13 cellular contexts compared by ENCODE assay signal in the genomic region with DNA sequence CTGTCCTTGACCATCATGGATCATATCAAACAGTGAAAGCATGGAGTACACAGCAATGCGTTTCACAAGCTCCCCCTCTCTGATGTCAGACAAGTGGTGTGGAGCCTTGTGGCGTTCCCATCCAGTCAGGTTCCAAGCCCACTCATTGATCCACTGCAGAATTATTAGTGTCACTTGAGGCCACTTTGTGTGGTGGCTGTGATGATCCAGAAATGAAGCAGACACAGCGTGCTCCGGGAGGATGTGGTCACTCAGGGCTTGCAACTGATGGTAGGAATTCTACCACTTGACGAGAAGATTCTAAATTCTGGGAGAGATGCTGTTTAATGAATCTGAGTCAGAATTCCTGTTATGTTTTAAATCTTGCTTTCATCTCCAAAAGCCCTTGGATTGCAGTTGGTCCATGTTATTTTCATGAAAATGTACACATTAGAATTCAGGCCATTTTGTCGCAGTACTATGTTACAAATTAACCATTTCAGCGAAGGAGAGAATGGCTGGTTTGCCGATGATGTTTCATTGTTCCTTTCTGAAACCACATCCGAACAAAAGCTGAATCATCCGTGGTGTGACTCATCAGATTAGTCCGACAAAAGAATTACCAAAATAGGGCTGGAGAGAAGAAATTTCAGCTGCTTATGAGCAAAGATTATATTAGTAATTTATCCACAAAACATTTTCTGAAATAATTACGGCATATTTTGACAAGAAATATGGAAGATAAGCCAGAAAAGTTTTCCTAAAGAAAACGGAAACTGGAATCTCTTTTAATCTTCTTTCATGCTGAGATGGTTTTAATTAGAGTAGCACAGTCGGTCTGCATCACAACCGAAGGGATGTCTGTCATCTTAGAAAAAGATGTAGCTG. TPM values are rescaled to one million over a fixed set of nuclear protein-coding genes. Genes with fewer than 3 reads are reported as not detected.
DNase-seq lines count a peak whose midpoint lies in the region; TF ChIP-seq lines count a peak whose summit lies in the region.
"Had no signal": no experiment of that assay in that cellular context is flagged by ENCODE, and none has a peak within 500 bp of the region (broad histone marks: within the 10 kb centered on the region; RNA-seq: fewer than 3 reads in every experiment).

No MANE protein-coding gene starts in this region.

- H3K27me3 ChIP-seq in AG04450 (ENCODE audit: control insufficient read depth, insufficient read depth, low read length) (no peaks in the 10 kb centered on the region), HUES6 (ENCODE audit: control insufficient read depth, insufficient read depth, low read length) (no peaks in the 10 kb centered on the region)

- POLR2A ChIA-PET in AG04450 (lab: Yijun Ruan, JAX) = no interaction called here

- no peaks in the 10 kb centered on the region for H3K9me3 Mint-ChIP-seq in activated T-helper 2 cell treated with anti-CD3 and anti-CD28 coated beads, Interferon-gamma antibody, Interleukin-2, Interleukin-4, amounts not matched to agents 10 μg/mL and 5 μg/mL and 100 μg/mL, durations not matched to agents 14 hours and 24 hours and 36 hours
- no peaks in the 10 kb centered on the region for H3K9me3 Mint-ChIP-seq in activated T-helper 1 cell treated with anti-CD3 and anti-CD28 coated beads, Interleukin-12 subunit alpha, Interleukin-12 subunit beta, Interleukin-2, Interleukin-4 antibody, amounts not matched to agents 30 ng/mL and 10 ng/mL and 1 ng/mL, durations not matched to agents 14 hours and 24 hours and 36 hours
- H3K9me3 Mint-ChIP-seq: CD4-positive, alpha-beta memory T cell; neural crest cell had no signal

- no peak overlapping the region for H3K4me3 Mint-ChIP-seq in activated T-helper 2 cell treated with anti-CD3 and anti-CD28 coated beads, Interferon-gamma antibody, Interleukin-2, Interleukin-4, amounts not matched to agents 10 μg/mL and 5 μg/mL and 100 μg/mL, durations not matched to agents 14 hours and 24 hours and 36 hours (ENCODE audit: low read depth)
- no peak overlapping the region for H3K4me3 Mint-ChIP-seq in activated T-helper 1 cell treated with anti-CD3 and anti-CD28 coated beads, Interleukin-12 subunit alpha, Interleukin-12 subunit beta, Interleukin-2, Interleukin-4 antibody, amounts not matched to agents 30 ng/mL and 10 ng/mL and 1 ng/mL, durations not matched to agents 14 hours and 24 hours and 36 hours
- H3K4me3 Mint-ChIP-seq: CD4-positive, alpha-beta memory T cell; neural crest cell; T-helper 17 cell had no signal

- intact Hi-C loops in activated T-helper 2 cell treated with anti-CD3 and anti-CD28 coated beads, Interferon-gamma antibody, Interleukin-2, Interleukin-4, amounts not matched to agents 10 μg/mL and 5 μg/mL and 100 μg/mL, durations not matched to agents 14 hours and 24 hours and 36 hours (cut with micrococcal nuclease) = no loop called here
- intact Hi-C loops in activated T-helper 1 cell treated with anti-CD3 and anti-CD28 coated beads, Interleukin-12 subunit alpha, Interleukin-12 subunit beta, Interleukin-2, Interleukin-4 antibody, amounts not matched to agents 30 ng/mL and 10 ng/mL and 1 ng/mL, durations not matched to agents 14 hours and 24 hours and 36 hours (cut with micrococcal nuclease) = no loop called here

- H3K9ac ChIP-seq in HUES6 (ENCODE audit: low read length) = no peak overlapping the region

- DNase-seq in AG04450 (ENCODE audit: low read depth, low spot score) (peak; percentile 59), inferior parietal cortex (ENCODE audit: extremely low spot score) (peak; percentile 40), iPS-NIHi11 (ENCODE audit: low spot score) (no peak), ureter (ENCODE audit: low spot score) (no peak)
- no peak for DNase-seq in activated T-helper 2 cell treated with anti-CD3 and anti-CD28 coated beads, Interferon-gamma antibody, Interleukin-2, Interleukin-4, amounts not matched to agents 10 μg/mL and 5 μg/mL and 100 μg/mL, durations not matched to agents 14 hours and 24 hours and 36 hours (ENCODE audit: low spot score)
- no peak for DNase-seq in activated T-helper 1 cell treated with anti-CD3 and anti-CD28 coated beads, Interleukin-12 subunit alpha, Interleukin-12 subunit beta, Interleukin-2, Interleukin-4 antibody, amounts not matched to agents 30 ng/mL and 10 ng/mL and 1 ng/mL, durations not matched to agents 14 hours and 24 hours and 36 hours (ENCODE audit: low spot score)
- no peak for DNase-seq in activated CD4-positive, CD25-positive, alpha-beta regulatory T cell (lab: John Stamatoyannopoulos, UW)
- DNase-seq: activated effector memory CD4-positive, alpha-beta T cell treated with anti-CD3 and anti-CD28 coated beads, Interleukin-2, amount 50 U/mL, for 16 hours; CD4-positive, alpha-beta memory T cell; NCI-H146; T-helper 17 cell had no signal

- H3K4me1 Mint-ChIP-seq in activated T-helper 2 cell treated with anti-CD3 and anti-CD28 coated beads, Interferon-gamma antibody, Interleukin-2, Interleukin-4, amounts not matched to agents 10 μg/mL and 5 μg/mL and 100 μg/mL, durations not matched to agents 14 hours and 24 hours and 36 hours (ENCODE audit: low read depth) = peaks cover 5% of the 10 kb centered on the region
- peaks cover 6% of the 10 kb centered on the region for H3K4me1 Mint-ChIP-seq in activated T-helper 1 cell treated with anti-CD3 and anti-CD28 coated beads, Interleukin-12 subunit alpha, Interleukin-12 subunit beta, Interleukin-2, Interleukin-4 antibody, amounts not matched to agents 30 ng/mL and 10 ng/mL and 1 ng/mL, durations not matched to agents 14 hours and 24 hours and 36 hours (ENCODE audit: low read depth)
- H3K4me1 Mint-ChIP-seq: CD4-positive, alpha-beta memory T cell; T-helper 17 cell had no signal

- H3K4me1 ChIP-seq in HUES6 (ENCODE audit: control insufficient read depth, insufficient read depth, low read length) = peaks cover 29% of the 10 kb centered on the region

- H3K9me3 ChIP-seq in AG04450 (ENCODE audit: control insufficient read depth, insufficient read depth, low read length) = no peaks in the 10 kb centered on the region
- no peaks in the 10 kb centered on the region for H3K9me3 ChIP-seq in HUES6 (ENCODE audit: control insufficient read depth, insufficient read depth, low read depth, low read length)

- H3K27ac ChIP-seq in AG04450 (ENCODE audit: low read depth, low read length) = peak overlapping the region; percentile 95
- peak overlapping the region; percentile 13; the same call in 1 of the 2 replicates for H3K27ac ChIP-seq in HUES6 (ENCODE audit: low read depth, low read length)

- no peaks in the 10 kb centered on the region for H3K36me3 ChIP-seq in HUES6 (ENCODE audit: control insufficient read depth, insufficient read depth, low read length)

- no peaks in the 10 kb centered on the region for H3K27me3 Mint-ChIP-seq in activated T-helper 2 cell treated with anti-CD3 and anti-CD28 coated beads, Interferon-gamma antibody, Interleukin-2, Interleukin-4, amounts not matched to agents 10 μg/mL and 5 μg/mL and 100 μg/mL, durations not matched to agents 14 hours and 24 hours and 36 hours (ENCODE audit: low read depth)
- H3K27me3 Mint-ChIP-seq in activated T-helper 1 cell treated with anti-CD3 and anti-CD28 coated beads, Interleukin-12 subunit alpha, Interleukin-12 subunit beta, Interleukin-2, Interleukin-4 antibody, amounts not matched to agents 30 ng/mL and 10 ng/mL and 1 ng/mL, durations not matched to agents 14 hours and 24 hours and 36 hours (ENCODE audit: insufficient read depth) = peaks cover 2% of the 10 kb centered on the region
- H3K27me3 Mint-ChIP-seq: T-helper 17 cell had no signal

- peak overlapping the region; percentile 40 for H3K27ac Mint-ChIP-seq in activated T-helper 2 cell treated with anti-CD3 and anti-CD28 coated beads, Interferon-gamma antibody, Interleukin-2, Interleukin-4, amounts not matched to agents 10 μg/mL and 5 μg/mL and 100 μg/mL, durations not matched to agents 14 hours and 24 hours and 36 hours
- no peak overlapping the region for H3K27ac Mint-ChIP-seq in activated T-helper 1 cell treated with anti-CD3 and anti-CD28 coated beads, Interleukin-12 subunit alpha, Interleukin-12 subunit beta, Interleukin-2, Interleukin-4 antibody, amounts not matched to agents 30 ng/mL and 10 ng/mL and 1 ng/mL, durations not matched to agents 14 hours and 24 hours and 36 hours
- H3K27ac Mint-ChIP-seq: CD4-positive, alpha-beta memory T cell; T-helper 17 cell had no signal

- H3K36me3 Mint-ChIP-seq in activated T-helper 2 cell treated with anti-CD3 and anti-CD28 coated beads, Interferon-gamma antibody, Interleukin-2, Interleukin-4, amounts not matched to agents 10 μg/mL and 5 μg/mL and 100 μg/mL, durations not matched to agents 14 hours and 24 hours and 36 hours (ENCODE audit: low read depth) = no peaks in the 10 kb centered on the region
- no peaks in the 10 kb centered on the region for H3K36me3 Mint-ChIP-seq in activated T-helper 1 cell treated with anti-CD3 and anti-CD28 coated beads, Interleukin-12 subunit alpha, Interleukin-12 subunit beta, Interleukin-2, Interleukin-4 antibody, amounts not matched to agents 30 ng/mL and 10 ng/mL and 1 ng/mL, durations not matched to agents 14 hours and 24 hours and 36 hours (ENCODE audit: low read depth)
- H3K36me3 Mint-ChIP-seq: CD4-positive, alpha-beta memory T cell had no signal

- no peak for TF ChIP-seq CTCF in AG04450 (IDR thresholded peaks at IDR 0.05; ENCODE audit: low read depth, low read length)

- CTCF ChIA-PET in AG04450 (lab: Charles Lee) = interaction anchor here (0.9 kb wide), 1 partner anchor 205 kb away, joined by 3 read pairs; no protein-coding TSS in a partner anchor

- peak overlapping the region; percentile 14 for H3K4me3 ChIP-seq in AG04450 (ENCODE audit: low read depth, low read length)
- no peak overlapping the region for H3K4me3 ChIP-seq in HUES6 (ENCODE audit: low read depth, low read length)

RNA-seq across cellular contexts. Expression of gene INSYN2A, which starts 48.1 kb away (rescaled TPM):
- 0.35 and 0.36 TPM in 2 replicates for polyA plus RNA-seq in AG04450 (2011; rRNA removed)
- polyA minus RNA-seq in AG04450 (2011; rRNA and poly(A)+ RNA removed) = 0.39 and 0.41 TPM in 2 replicates
- total RNA-seq in activated T-helper 2 cell treated with anti-CD3 and anti-CD28 coated beads, Interferon-gamma antibody, Interleukin-2, Interleukin-4, amounts not matched to agents 10 μg/mL and 5 μg/mL and 100 μg/mL, durations not matched to agents 14 hours and 24 hours and 36 hours = not detected in 2 replicates
- total RNA-seq in activated T-helper 1 cell treated with anti-CD3 and anti-CD28 coated beads, Interleukin-12 subunit alpha, Interleukin-12 subunit beta, Interleukin-2, Interleukin-4 antibody, amounts not matched to agents 30 ng/mL and 10 ng/mL and 1 ng/mL, durations not matched to agents 14 hours and 24 hours and 36 hours = not detected in 2 replicates
- 0.31 TPM for total RNA-seq in ureter
- total RNA-seq: CD4-positive, alpha-beta memory T cell; T-helper 17 cell had no signal
- polyA plus RNA-seq: CD4-positive, alpha-beta memory T cell had no signal

Comparison
In these comparisons a context has a peak if more than half of its experiments do, and no peak if none do; other contexts are left out.
1. DNase-seq: peak in AG04450 (single experiment) and inferior parietal cortex (single experiment); none in activated T-helper 2 cell treated with anti-CD3 and anti-CD28 coated beads, Interferon-gamma antibody, Interleukin-2, Interleukin-4, amounts not matched to agents 10 μg/mL and 5 μg/mL and 100 μg/mL, durations not matched to agents 14 hours and 24 hours and 36 hours (single experiment), activated T-helper 1 cell treated with anti-CD3 and anti-CD28 coated beads, Interleukin-12 subunit alpha, Interleukin-12 subunit beta, Interleukin-2, Interleukin-4 antibody, amounts not matched to agents 30 ng/mL and 10 ng/mL and 1 ng/mL, durations not matched to agents 14 hours and 24 hours and 36 hours (single experiment), activated CD4-positive, CD25-positive, alpha-beta regulatory T cell (0 of 4), iPS-NIHi11 (single experiment) and ureter (single experiment).